1 cellular context compared by ENCODE assay signal in the genomic region with DNA sequence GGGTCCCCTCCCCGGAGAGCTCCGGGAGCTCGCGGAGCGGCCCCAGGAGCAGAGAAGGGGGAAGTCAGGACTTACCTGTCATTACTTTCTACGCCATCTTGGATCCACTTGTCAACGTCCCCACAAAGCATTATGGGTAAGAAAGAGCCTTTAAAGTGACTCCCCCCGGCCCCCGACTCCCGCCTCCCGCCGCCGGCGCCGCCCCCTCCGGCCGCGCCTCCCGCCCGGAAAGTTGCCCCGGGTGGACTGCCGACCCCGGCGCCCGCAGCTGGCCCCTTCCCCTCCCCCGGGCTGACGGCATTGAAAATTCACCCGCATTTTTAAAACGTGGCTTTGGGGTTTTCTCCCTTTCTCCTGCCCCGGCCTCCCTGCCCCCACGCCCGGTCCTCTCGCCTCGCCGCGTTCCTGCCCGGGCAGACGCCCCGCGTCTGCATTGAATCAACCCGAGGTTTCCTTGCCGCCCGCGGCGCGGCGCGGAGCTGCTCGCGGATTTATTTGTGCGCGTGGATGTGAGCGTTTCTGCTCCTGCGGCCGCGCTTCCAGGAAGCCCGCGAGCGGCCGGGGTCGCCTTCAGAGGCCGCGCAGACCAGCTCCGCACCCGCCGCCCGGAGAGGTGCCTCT.
TF ChIP-seq lines count a peak whose summit lies in the region.

A gene with protein sequence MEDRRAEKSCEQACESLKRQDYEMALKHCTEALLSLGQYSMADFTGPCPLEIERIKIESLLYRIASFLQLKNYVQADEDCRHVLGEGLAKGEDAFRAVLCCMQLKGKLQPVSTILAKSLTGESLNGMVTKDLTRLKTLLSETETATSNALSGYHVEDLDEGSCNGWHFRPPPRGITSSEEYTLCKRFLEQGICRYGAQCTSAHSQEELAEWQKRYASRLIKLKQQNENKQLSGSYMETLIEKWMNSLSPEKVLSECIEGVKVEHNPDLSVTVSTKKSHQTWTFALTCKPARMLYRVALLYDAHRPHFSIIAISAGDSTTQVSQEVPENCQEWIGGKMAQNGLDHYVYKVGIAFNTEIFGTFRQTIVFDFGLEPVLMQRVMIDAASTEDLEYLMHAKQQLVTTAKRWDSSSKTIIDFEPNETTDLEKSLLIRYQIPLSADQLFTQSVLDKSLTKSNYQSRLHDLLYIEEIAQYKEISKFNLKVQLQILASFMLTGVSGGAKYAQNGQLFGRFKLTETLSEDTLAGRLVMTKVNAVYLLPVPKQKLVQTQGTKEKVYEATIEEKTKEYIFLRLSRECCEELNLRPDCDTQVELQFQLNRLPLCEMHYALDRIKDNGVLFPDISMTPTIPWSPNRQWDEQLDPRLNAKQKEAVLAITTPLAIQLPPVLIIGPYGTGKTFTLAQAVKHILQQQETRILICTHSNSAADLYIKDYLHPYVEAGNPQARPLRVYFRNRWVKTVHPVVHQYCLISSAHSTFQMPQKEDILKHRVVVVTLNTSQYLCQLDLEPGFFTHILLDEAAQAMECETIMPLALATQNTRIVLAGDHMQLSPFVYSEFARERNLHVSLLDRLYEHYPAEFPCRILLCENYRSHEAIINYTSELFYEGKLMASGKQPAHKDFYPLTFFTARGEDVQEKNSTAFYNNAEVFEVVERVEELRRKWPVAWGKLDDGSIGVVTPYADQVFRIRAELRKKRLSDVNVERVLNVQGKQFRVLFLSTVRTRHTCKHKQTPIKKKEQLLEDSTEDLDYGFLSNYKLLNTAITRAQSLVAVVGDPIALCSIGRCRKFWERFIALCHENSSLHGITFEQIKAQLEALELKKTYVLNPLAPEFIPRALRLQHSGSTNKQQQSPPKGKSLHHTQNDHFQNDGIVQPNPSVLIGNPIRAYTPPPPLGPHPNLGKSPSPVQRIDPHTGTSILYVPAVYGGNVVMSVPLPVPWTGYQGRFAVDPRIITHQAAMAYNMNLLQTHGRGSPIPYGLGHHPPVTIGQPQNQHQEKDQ (N-terminal part only) (minus strand): TSS at position 124 of the 621 bp plus-strand sequence. CDS start 26,392 bp downstream, outside the sequence.

TF ChIP-seq in SK-N-SH, 30 proteins besides CTCF, POLR2A, EP300 and RAD21 (continued from another document):
- TF ChIP-seq, protein P1, sequence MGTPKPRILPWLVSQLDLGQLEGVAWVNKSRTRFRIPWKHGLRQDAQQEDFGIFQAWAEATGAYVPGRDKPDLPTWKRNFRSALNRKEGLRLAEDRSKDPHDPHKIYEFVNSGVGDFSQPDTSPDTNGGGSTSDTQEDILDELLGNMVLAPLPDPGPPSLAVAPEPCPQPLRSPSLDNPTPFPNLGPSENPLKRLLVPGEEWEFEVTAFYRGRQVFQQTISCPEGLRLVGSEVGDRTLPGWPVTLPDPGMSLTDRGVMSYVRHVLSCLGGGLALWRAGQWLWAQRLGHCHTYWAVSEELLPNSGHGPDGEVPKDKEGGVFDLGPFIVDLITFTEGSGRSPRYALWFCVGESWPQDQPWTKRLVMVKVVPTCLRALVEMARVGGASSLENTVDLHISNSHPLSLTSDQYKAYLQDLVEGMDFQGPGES (IDR thresholded peaks at IDR 0.05; ENCODE audit: low read depth, low read length), result no peak
- TF ChIP-seq ELF1 (IDR thresholded peaks at IDR 0.05) (no peak; the same call in 1 of the 2 replicates), RXRA (IDR thresholded peaks at IDR 0.05; ENCODE audit: borderline replicate concordance, low read depth) (no peak; the same call in 1 of the 2 replicates), CHD2 (IDR thresholded peaks at IDR 0.05; ENCODE audit: low read length, partially characterized antibody) (peak; percentile 77), TEAD4 (IDR thresholded peaks at IDR 0.05; ENCODE audit: borderline replicate concordance, insufficient read depth) (0 out of 2 replicates have a peak, but pooled peaks have one; percentile 15), EZH2phosphoT487 (IDR thresholded peaks at IDR 0.05; ENCODE audit: borderline replicate concordance, low read depth) (no peak), YY1 (IDR thresholded peaks at IDR 0.05; ENCODE audit: low read depth) (peak; percentile 90), SMC3 (IDR thresholded peaks at IDR 0.05; ENCODE audit: low read depth, low read length) (no peak), MEF2A (IDR thresholded peaks at IDR 0.05; ENCODE audit: borderline replicate concordance, low read depth) (no peak), GABPA (IDR thresholded peaks at IDR 0.05; ENCODE audit: low read depth) (no peak), GATA2 (CRISPR knock-in tag; IDR thresholded peaks at IDR 0.05) (no peak), RFX5 (IDR thresholded peaks at IDR 0.05; ENCODE audit: low read length) (no peak), TAF1 (IDR thresholded peaks at IDR 0.05; ENCODE audit: borderline replicate concordance, low read depth, low read length) (peak; percentile 74; the same call in 1 of the 2 replicates), POLR2AphosphoS5 (IDR thresholded peaks at IDR 0.05; ENCODE audit: low read depth, low read length) (peak; percentile 56; the same call in 1 of the 2 replicates), RCOR1 (IDR thresholded peaks at IDR 0.05; ENCODE audit: low read length) (no peak), FOXM1 (IDR thresholded peaks at IDR 0.05; ENCODE audit: low read depth) (no peak), NRF1 (IDR thresholded peaks at IDR 0.05; ENCODE audit: low read depth, low read length) (peak; percentile 13; the same call in 1 of the 2 replicates)
- TF ChIP-seq, protein P2, sequence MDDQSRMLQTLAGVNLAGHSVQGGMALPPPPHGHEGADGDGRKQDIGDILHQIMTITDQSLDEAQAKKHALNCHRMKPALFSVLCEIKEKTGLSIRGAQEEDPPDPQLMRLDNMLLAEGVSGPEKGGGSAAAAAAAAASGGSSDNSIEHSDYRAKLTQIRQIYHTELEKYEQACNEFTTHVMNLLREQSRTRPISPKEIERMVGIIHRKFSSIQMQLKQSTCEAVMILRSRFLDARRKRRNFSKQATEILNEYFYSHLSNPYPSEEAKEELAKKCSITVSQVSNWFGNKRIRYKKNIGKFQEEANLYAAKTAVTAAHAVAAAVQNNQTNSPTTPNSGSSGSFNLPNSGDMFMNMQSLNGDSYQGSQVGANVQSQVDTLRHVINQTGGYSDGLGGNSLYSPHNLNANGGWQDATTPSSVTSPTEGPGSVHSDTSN (IDR thresholded peaks at IDR 0.05), result peak; percentile 64
- TF ChIP-seq, protein P3, sequence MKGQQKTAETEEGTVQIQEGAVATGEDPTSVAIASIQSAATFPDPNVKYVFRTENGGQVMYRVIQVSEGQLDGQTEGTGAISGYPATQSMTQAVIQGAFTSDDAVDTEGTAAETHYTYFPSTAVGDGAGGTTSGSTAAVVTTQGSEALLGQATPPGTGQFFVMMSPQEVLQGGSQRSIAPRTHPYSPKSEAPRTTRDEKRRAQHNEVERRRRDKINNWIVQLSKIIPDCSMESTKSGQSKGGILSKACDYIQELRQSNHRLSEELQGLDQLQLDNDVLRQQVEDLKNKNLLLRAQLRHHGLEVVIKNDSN (IDR thresholded peaks at IDR 0.05; ENCODE audit: borderline replicate concordance, low read depth), result no peak
- TF ChIP-seq, protein P4, sequence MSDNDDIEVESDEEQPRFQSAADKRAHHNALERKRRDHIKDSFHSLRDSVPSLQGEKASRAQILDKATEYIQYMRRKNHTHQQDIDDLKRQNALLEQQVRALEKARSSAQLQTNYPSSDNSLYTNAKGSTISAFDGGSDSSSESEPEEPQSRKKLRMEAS (IDR thresholded peaks at IDR 0.05; ENCODE audit: low read depth), result peak; percentile 55
- TF ChIP-seq, protein P5, sequence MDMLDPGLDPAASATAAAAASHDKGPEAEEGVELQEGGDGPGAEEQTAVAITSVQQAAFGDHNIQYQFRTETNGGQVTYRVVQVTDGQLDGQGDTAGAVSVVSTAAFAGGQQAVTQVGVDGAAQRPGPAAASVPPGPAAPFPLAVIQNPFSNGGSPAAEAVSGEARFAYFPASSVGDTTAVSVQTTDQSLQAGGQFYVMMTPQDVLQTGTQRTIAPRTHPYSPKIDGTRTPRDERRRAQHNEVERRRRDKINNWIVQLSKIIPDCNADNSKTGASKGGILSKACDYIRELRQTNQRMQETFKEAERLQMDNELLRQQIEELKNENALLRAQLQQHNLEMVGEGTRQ (IDR thresholded peaks at IDR 0.05; ENCODE audit: borderline replicate concordance, low read depth, low read length), result no peak
- TF ChIP-seq, protein P6, sequence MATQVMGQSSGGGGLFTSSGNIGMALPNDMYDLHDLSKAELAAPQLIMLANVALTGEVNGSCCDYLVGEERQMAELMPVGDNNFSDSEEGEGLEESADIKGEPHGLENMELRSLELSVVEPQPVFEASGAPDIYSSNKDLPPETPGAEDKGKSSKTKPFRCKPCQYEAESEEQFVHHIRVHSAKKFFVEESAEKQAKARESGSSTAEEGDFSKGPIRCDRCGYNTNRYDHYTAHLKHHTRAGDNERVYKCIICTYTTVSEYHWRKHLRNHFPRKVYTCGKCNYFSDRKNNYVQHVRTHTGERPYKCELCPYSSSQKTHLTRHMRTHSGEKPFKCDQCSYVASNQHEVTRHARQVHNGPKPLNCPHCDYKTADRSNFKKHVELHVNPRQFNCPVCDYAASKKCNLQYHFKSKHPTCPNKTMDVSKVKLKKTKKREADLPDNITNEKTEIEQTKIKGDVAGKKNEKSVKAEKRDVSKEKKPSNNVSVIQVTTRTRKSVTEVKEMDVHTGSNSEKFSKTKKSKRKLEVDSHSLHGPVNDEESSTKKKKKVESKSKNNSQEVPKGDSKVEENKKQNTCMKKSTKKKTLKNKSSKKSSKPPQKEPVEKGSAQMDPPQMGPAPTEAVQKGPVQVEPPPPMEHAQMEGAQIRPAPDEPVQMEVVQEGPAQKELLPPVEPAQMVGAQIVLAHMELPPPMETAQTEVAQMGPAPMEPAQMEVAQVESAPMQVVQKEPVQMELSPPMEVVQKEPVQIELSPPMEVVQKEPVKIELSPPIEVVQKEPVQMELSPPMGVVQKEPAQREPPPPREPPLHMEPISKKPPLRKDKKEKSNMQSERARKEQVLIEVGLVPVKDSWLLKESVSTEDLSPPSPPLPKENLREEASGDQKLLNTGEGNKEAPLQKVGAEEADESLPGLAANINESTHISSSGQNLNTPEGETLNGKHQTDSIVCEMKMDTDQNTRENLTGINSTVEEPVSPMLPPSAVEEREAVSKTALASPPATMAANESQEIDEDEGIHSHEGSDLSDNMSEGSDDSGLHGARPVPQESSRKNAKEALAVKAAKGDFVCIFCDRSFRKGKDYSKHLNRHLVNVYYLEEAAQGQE (IDR thresholded peaks at IDR 0.05; ENCODE audit: low read depth, low read length), result no peak
